ENCODE assay signal across 17 cellular contexts in genomic region chr12:56154246-56154771, GRCh38. TPM values are rescaled to one million over a fixed set of nuclear protein-coding genes. Genes with fewer than 3 reads are reported as not detected.
DNase-seq lines count a peak whose midpoint lies in the region; ATAC-seq and TF ChIP-seq lines count a peak whose summit lies in the region.
"Had no signal": no experiment of that assay in that cellular context is flagged by ENCODE, and none has a peak within 500 bp of the region (broad histone marks: within the 10 kb centered on the region; RNA-seq: fewer than 3 reads in every experiment).

No MANE protein-coding gene starts in this region.

- no peaks in the 10 kb centered on the region; the same call in none of the 3 replicates for H3K9me3 Mint-ChIP-seq in GM23338
- peaks cover 17% of the 10 kb centered on the region for H3K9me3 Mint-ChIP-seq in glutamatergic neuron (ENCODE audit: unreplicated experiment)
- H3K9me3 Mint-ChIP-seq: activated naive CD4-positive, alpha-beta T cell treated with anti-CD3 and anti-CD28 coated beads, Interleukin-2, amount 50 U/mL, for 24 hours; stimulated activated naive B cell treated with anti-CD40 and anti-IgM and Interleukin-4, amounts not matched to agents 10 μg/mL and 1 μg/mL and 100 μg/mL, for 72 hours had no signal

- H3K9me3 ChIP-seq in OCI-LY1 (ENCODE audit: low read length): no peaks in the 10 kb centered on the region
- H3K9me3 ChIP-seq in trophoblast cell (ENCODE audit: insufficient read depth, low read depth, low read length): peaks cover 2% of the 10 kb centered on the region

- H3K9me2 ChIP-seq in GM23338 (ENCODE audit: insufficient read depth): no peaks in the 10 kb centered on the region
- H3K9me2 ChIP-seq in OCI-LY1 (ENCODE audit: low read depth, low read length): no peaks in the 10 kb centered on the region

- H3K4me3 Mint-ChIP-seq in GM23338 (peak overlapping the region; percentile 96; the same call in 1 of the 3 replicates), glutamatergic neuron (ENCODE audit: unreplicated experiment) (no peak overlapping the region)

- no peak overlapping the region for H2AK5ac ChIP-seq in trophoblast cell (ENCODE audit: low read length)

- DNase-seq in GM23338 (ENCODE audit: low spot score): no peak
- DNase-seq in glutamatergic neuron: no peak
- no peak for DNase-seq in COLO668 (lab: John Stamatoyannopoulos, UW; ENCODE audit: unreplicated experiment)
- no peak for DNase-seq in trophoblast cell
- DNase-seq: central memory CD4-positive, alpha-beta T cell; head of caudate nucleus; retina; stimulated activated CD4-positive, alpha-beta T cell treated with anti-CD3 and anti-CD28 coated beads, Interleukin-4, amount 100 ng/mL, for 1 hour; stimulated activated naive B cell treated with anti-CD40 and anti-IgM and Interleukin-4, amounts not matched to agents 10 μg/mL and 1 μg/mL and 100 μg/mL, for 72 hours; T1000 had no signal

- H3K4me2 ChIP-seq in GM23338: no peak overlapping the region
- H3K4me2 ChIP-seq in OCI-LY1 (ENCODE audit: low read length): peak overlapping the region; percentile 91; the same call in 1 of the 2 replicates
- H3K4me2 ChIP-seq in trophoblast cell (ENCODE audit: low read length): no peak overlapping the region

- H3K27ac ChIP-seq in 22Rv1 (peak overlapping the region; percentile 99; the same call in 1 of the 2 replicates), GM23338 (ENCODE audit: low read depth) (no peak overlapping the region), OCI-LY1 (ENCODE audit: low read depth, low read length, poor library complexity, severe bottlenecking) (peak overlapping the region; percentile 91), trophoblast cell (ENCODE audit: low read depth, low read length) (no peak overlapping the region)
- H3K27ac ChIP-seq: HL-60 had no signal

- ATAC-seq in GM23338: no peak
- ATAC-seq in HG02588 (IDR thresholded peaks at IDR 0.05; ENCODE audit: unreplicated experiment): no peak
- ATAC-seq in GM18909 (IDR thresholded peaks at IDR 0.05; ENCODE audit: poor library complexity, unreplicated experiment): no peak
- ATAC-seq: stimulated activated naive B cell treated with anti-CD40 and anti-IgM and Interleukin-4, amounts not matched to agents 10 μg/mL and 1 μg/mL and 100 μg/mL, for 72 hours had no signal

- no peaks in the 10 kb centered on the region for H3K27me3 ChIP-seq in GM23338 (ENCODE audit: insufficient read depth)
- H3K27me3 ChIP-seq in OCI-LY1 (ENCODE audit: insufficient read depth, low read length): no peaks in the 10 kb centered on the region
- H3K27me3 ChIP-seq in trophoblast cell (ENCODE audit: insufficient read depth, low read length): no peaks in the 10 kb centered on the region

- H3K23ac ChIP-seq in trophoblast cell (ENCODE audit: low read length): no peak overlapping the region

- H2AFZ ChIP-seq in GM23338 (no peak overlapping the region), OCI-LY1 (ENCODE audit: low read length) (no peak overlapping the region), trophoblast cell (ENCODE audit: insufficient read depth, low read length, poor library complexity) (no peak overlapping the region)

- H3K4me1 Mint-ChIP-seq in GM23338: peaks cover 30% of the 10 kb centered on the region
- peaks cover 12% of the 10 kb centered on the region for H3K4me1 Mint-ChIP-seq in glutamatergic neuron (ENCODE audit: low read depth, unreplicated experiment)

- no peak overlapping the region for H3K14ac ChIP-seq in trophoblast cell (ENCODE audit: low read length)

- H2BK5ac ChIP-seq in trophoblast cell (ENCODE audit: low read depth, low read length, poor library complexity): no peak overlapping the region

- H3K4me1 ChIP-seq in GM23338 (ENCODE audit: insufficient read depth): peaks cover 23% of the 10 kb centered on the region
- H3K4me1 ChIP-seq in OCI-LY1 (ENCODE audit: insufficient read depth, low read length, severe bottlenecking): peaks cover 45% of the 10 kb centered on the region
- peaks cover 17% of the 10 kb centered on the region in 2 experiments for H3K4me1 ChIP-seq in trophoblast cell (ENCODE audit: control insufficient read depth in 1 of 2, insufficient read depth in 2 of 2, low read length in 2 of 2)

- H2BK12ac ChIP-seq in trophoblast cell (ENCODE audit: low read length): no peak overlapping the region

- H3K36me3 Mint-ChIP-seq in GM23338 (ENCODE audit: low read depth): peaks cover 35% of the 10 kb centered on the region
- H3K36me3 Mint-ChIP-seq in glutamatergic neuron (ENCODE audit: unreplicated experiment): no peaks in the 10 kb centered on the region

- H3K36me3 ChIP-seq in GM23338 (ENCODE audit: insufficient read depth): 0 out of 2 replicates have a peak, but pooled peaks cover 2% of the 10 kb centered on the region
- H3K36me3 ChIP-seq in OCI-LY1 (ENCODE audit: insufficient read depth, low read length): peaks cover 10% of the 10 kb centered on the region; the same call in 1 of the 2 replicates
- peaks cover 11 to 17% of the 10 kb centered on the region in 2 experiments for H3K36me3 ChIP-seq in trophoblast cell (ENCODE audit: control insufficient read depth in 1 of 2, insufficient read depth in 2 of 2, low read length in 2 of 2)

- H4K12ac ChIP-seq in trophoblast cell (ENCODE audit: low read depth, low read length): no peak overlapping the region

- WGBS in trophoblast cell (ENCODE audit: extremely low coverage, insufficient coverage, insufficient read length): no CpG with 5 or more reads among the region's 1 CpG

- no peak overlapping the region for H2BK120ac ChIP-seq in trophoblast cell (ENCODE audit: insufficient read depth, low read length, poor library complexity)

- no peak overlapping the region for H4K91ac ChIP-seq in trophoblast cell (ENCODE audit: low read depth, low read length)

- peaks cover 24% of the 10 kb centered on the region for H3K79me2 ChIP-seq in GM23338 (replicated peaks; ENCODE audit: insufficient read depth)
- H3K79me2 ChIP-seq in OCI-LY1 (ENCODE audit: insufficient read depth, low read length): peaks cover 11% of the 10 kb centered on the region
- peaks cover 13% of the 10 kb centered on the region for H3K79me2 ChIP-seq in trophoblast cell (ENCODE audit: control insufficient read depth, insufficient read depth, low read length, poor library complexity)

- TF ChIP-seq CTCF in 22Rv1 (IDR thresholded peaks at IDR 0.05) (no peak), GM23338 (conservative IDR thresholded peaks at IDR 0.05; ENCODE audit: low read depth in 2 of 2) (no peak), OCI-LY1 (IDR thresholded peaks at IDR 0.05; ENCODE audit: low read length) (no peak), glutamatergic neuron (IDR thresholded peaks at IDR 0.05; ENCODE audit: partially characterized antibody, unreplicated experiment) (no peak)

- no peak overlapping the region for H3K4me3 ChIP-seq in GM23338
- no peak overlapping the region for H3K4me3 ChIP-seq in OCI-LY1 (ENCODE audit: low read depth, low read length, poor library complexity, severe bottlenecking)
- H3K4me3 ChIP-seq in trophoblast cell (ENCODE audit: low read depth, low read length): no peak overlapping the region

- H3K9ac ChIP-seq in OCI-LY1 (ENCODE audit: low read length): peak overlapping the region; percentile 88; the same call in 1 of the 2 replicates
- H3K9ac ChIP-seq in trophoblast cell (ENCODE audit: low read length): no peak overlapping the region

- no peak overlapping the region for H4K8ac ChIP-seq in trophoblast cell (ENCODE audit: low read depth, low read length)

- H3K27ac Mint-ChIP-seq in GM23338 (no peak overlapping the region), glutamatergic neuron (ENCODE audit: unreplicated experiment) (peak overlapping the region; percentile 18)
- H3K27ac Mint-ChIP-seq: activated naive CD4-positive, alpha-beta T cell treated with anti-CD3 and anti-CD28 coated beads, Interleukin-2, amount 50 U/mL, for 24 hours had no signal

- peaks cover 26% of the 10 kb centered on the region for H3F3A ChIP-seq in GM23338 (replicated peaks; ENCODE audit: low read depth)
- H3F3A ChIP-seq in OCI-LY1 (ENCODE audit: insufficient read depth, low read length): no peaks in the 10 kb centered on the region

- no peak overlapping the region for H3K18ac ChIP-seq in trophoblast cell (ENCODE audit: low read length)

- peaks cover 21% of the 10 kb centered on the region for H3K79me1 ChIP-seq in trophoblast cell (ENCODE audit: low read length)

- H3K4ac ChIP-seq in trophoblast cell (ENCODE audit: low read depth, low read length): no peak overlapping the region

- peaks cover 29% of the 10 kb centered on the region for H3K27me3 Mint-ChIP-seq in GM23338 (ENCODE audit: insufficient read depth, low read depth, poor library complexity)
- peaks cover 27% of the 10 kb centered on the region for H3K27me3 Mint-ChIP-seq in glutamatergic neuron (ENCODE audit: unreplicated experiment)
- H3K27me3 Mint-ChIP-seq: activated naive CD4-positive, alpha-beta T cell treated with anti-CD3 and anti-CD28 coated beads, Interleukin-2, amount 50 U/mL, for 24 hours; B cell; stimulated activated naive B cell treated with anti-CD40 and anti-IgM and Interleukin-4, amounts not matched to agents 10 μg/mL and 1 μg/mL and 100 μg/mL, for 72 hours had no signal

- no peaks in the 10 kb centered on the region; the same call in 1 of the 2 replicates for H4K20me1 ChIP-seq in GM23338 (replicated peaks; ENCODE audit: insufficient read depth)
- H4K20me1 ChIP-seq in OCI-LY1 (ENCODE audit: insufficient read depth, low read length): no peaks in the 10 kb centered on the region

TF ChIP-seq in GM23338, 12 proteins besides CTCF, POLR2A, EP300 and RAD21 (continues in another document):
- TF ChIP-seq JUNB (IDR thresholded peaks at IDR 0.05; ENCODE audit: unreplicated experiment) (no peak), EZH2phosphoT487 (IDR thresholded peaks at IDR 0.05; ENCODE audit: unreplicated experiment) (no peak)

RNA-seq across cellular contexts. Expression of gene MYL6B, which starts 1.9 kb away (rescaled TPM):
- total RNA-seq in GM23338 (2014; rRNA removed; shearing (Covaris generic)): 96.9 and 103 TPM in 2 replicates
- 164 and 170 TPM in 2 replicates for polyA plus RNA-seq in GM23338 (2016; fragmentation: Nextera tagmentation; extraction: Ambion mirVana)
- 232 TPM for total RNA-seq in glutamatergic neuron (ENCODE audit: unreplicated experiment)
- polyA plus RNA-seq in trophoblast cell (2013): 91.8 and 91.9 TPM in 2 replicates

RNA-seq across cellular contexts. Expression of gene MYL6, which starts 3.9 kb away (rescaled TPM):
- total RNA-seq in GM23338 (2014; rRNA removed; shearing (Covaris generic)): 1,092 and 1,271 TPM in 2 replicates
- 1,545 and 1,548 TPM in 2 replicates for polyA plus RNA-seq in GM23338 (2016; fragmentation: Nextera tagmentation; extraction: Ambion mirVana)
- 2,223 TPM for total RNA-seq in glutamatergic neuron (ENCODE audit: unreplicated experiment)
- 2,027 and 2,059 TPM in 2 replicates for polyA plus RNA-seq in trophoblast cell (2013)

RNA-seq across cellular contexts. Expression of gene ESYT1, which starts 26.2 kb away (rescaled TPM):
- total RNA-seq in GM23338 (2014; rRNA removed; shearing (Covaris generic)): 97.2 and 142 TPM in 2 replicates
- 23.3 and 26.2 TPM in 2 replicates for polyA plus RNA-seq in GM23338 (2016; fragmentation: Nextera tagmentation; extraction: Ambion mirVana)
- total RNA-seq in glutamatergic neuron (ENCODE audit: unreplicated experiment): 144 TPM
- 56.2 and 64.3 TPM in 2 replicates for polyA plus RNA-seq in trophoblast cell (2013)

RNA-seq across cellular contexts. Expression of gene SMARCC2, which starts 35.0 kb away (rescaled TPM):
- total RNA-seq in GM23338 (2014; rRNA removed; shearing (Covaris generic)): 40.4 and 44.5 TPM in 2 replicates
- polyA plus RNA-seq in GM23338 (2016; fragmentation: Nextera tagmentation; extraction: Ambion mirVana): 52.1 and 68.3 TPM in 2 replicates
- total RNA-seq in glutamatergic neuron (ENCODE audit: unreplicated experiment): 196 TPM
- 34.7 and 35.1 TPM in 2 replicates for polyA plus RNA-seq in trophoblast cell (2013)

RNA-seq across cellular contexts. Expression of gene ZC3H10, which starts 36.2 kb away (rescaled TPM):
- 4.2 and 5.4 TPM in 2 replicates for total RNA-seq in GM23338 (2014; rRNA removed; shearing (Covaris generic))
- 2.2 and 2.7 TPM in 2 replicates for polyA plus RNA-seq in GM23338 (2016; fragmentation: Nextera tagmentation; extraction: Ambion mirVana)
- total RNA-seq in glutamatergic neuron (ENCODE audit: unreplicated experiment): 11.1 TPM
- 2.0 TPM in 2 replicates for polyA plus RNA-seq in trophoblast cell (2013)

Comparison
In these comparisons a context has a peak if more than half of its experiments do, and no peak if none do; other contexts are left out.
1. H3K27ac ChIP-seq: peak in 22Rv1 (single experiment) and OCI-LY1 (single experiment); none in GM23338 (single experiment) and trophoblast cell (single experiment).